In genomic region chr6:67175091-67175490, GRCh38 we compare ENCODE assay signal across 1 cellular context.
TF ChIP-seq lines count a peak whose summit lies in the region.

No MANE protein-coding gene starts in this region.

TF ChIP-seq in GM23338, 12 proteins besides CTCF, POLR2A, EP300 and RAD21 (continued from another document):
- TF ChIP-seq REST (IDR thresholded peaks at IDR 0.05; ENCODE audit: unreplicated experiment) (no peak), ETS1 (IDR thresholded peaks at IDR 0.05) (no peak), ZNF462 (CRISPR knock-in tag; IDR thresholded peaks at IDR 0.05) (no peak), POLR2AphosphoS5 (IDR thresholded peaks at IDR 0.05; ENCODE audit: low read depth) (no peak)
